Comparison of ENCODE assay signal across 13 cellular contexts in genomic region chr9:723308-723707, GRCh38.
DNase-seq lines count a peak whose midpoint lies in the region; ATAC-seq and TF ChIP-seq lines count a peak whose summit lies in the region.
"Had no signal": no experiment of that assay in that cellular context is flagged by ENCODE, and none has a peak within 500 bp of the region (broad histone marks: within the 10 kb centered on the region; RNA-seq: fewer than 3 reads in every experiment).

No MANE protein-coding gene starts in this region.

- peak overlapping the region; percentile 41 for H3K27ac ChIP-seq in left ventricle myocardium inferior (replicated peaks)
- H3K27ac ChIP-seq in H9 (ENCODE audit: insufficient read length, low read depth, low read length): no peak overlapping the region
- peak overlapping the region; percentile 91 to 95 for H3K27ac ChIP-seq in thoracic aorta
- H3K27ac ChIP-seq: 22Rv1 had no signal

- WGBS in H9 (ENCODE audit: extremely low coverage, insufficient read length, low lambda C conversion rate): no CpG with 5 or more reads among the region's 3 CpGs

- H2AK5ac ChIP-seq in H9 (ENCODE audit: insufficient read length, low read length): no peak overlapping the region

- H2AFZ ChIP-seq in H9 (ENCODE audit: low read length): no peak overlapping the region

- no peak overlapping the region for H2BK12ac ChIP-seq in H9 (ENCODE audit: insufficient read length, low read depth, low read length)

- DNase-seq in left ventricle myocardium inferior: no peak
- no peak for DNase-seq in Right ventricle myocardium inferior (ENCODE audit: missing footprints)
- DNase-seq in H9: no peak
- no peak for DNase-seq in mesothelial cell of epicardium (ENCODE audit: low spot score in 2 of 2, unreplicated experiment in 2 of 2)
- DNase-seq in thoracic aorta (ENCODE audit: low spot score): no peak
- no peak for DNase-seq in NCI-H2107 treated with DMSO at 0.1 percent for 48 hours (lab: John Stamatoyannopoulos, UW; ENCODE audit: unreplicated experiment)
- DNase-seq in stimulated activated CD8-positive, alpha-beta memory T cell treated with anti-CD3 and anti-CD28 coated beads, Interleukin-4, amount 100 ng/mL, for 48 hours: no peak
- DNase-seq: CD8-positive, alpha-beta memory T cell; DMS53; GF-D8; HCEC 1CT had no signal

- H3K27me3 ChIP-seq in left ventricle myocardium inferior (ENCODE audit: low read depth) (no peaks in the 10 kb centered on the region), H9 (ENCODE audit: insufficient read depth, low read length) (no peaks in the 10 kb centered on the region), thoracic aorta (replicated peaks; ENCODE audit: insufficient read depth) (no peaks in the 10 kb centered on the region)

- H3K9ac ChIP-seq in H9 (ENCODE audit: extremely low read depth, insufficient read length, low read length): no peak overlapping the region

- intact Hi-C loops in left ventricle myocardium inferior (cut with micrococcal nuclease): no loop called here
- intact Hi-C loops in Right ventricle myocardium inferior (cut with DNase I): no loop called here

- H3K79me1 ChIP-seq in H9 (ENCODE audit: insufficient read depth, low read depth, low read length, poor library complexity, severe bottlenecking): no peaks in the 10 kb centered on the region

- no peak overlapping the region for H2BK120ac ChIP-seq in H9 (ENCODE audit: low read depth, low read length, poor library complexity, severe bottlenecking)

- H3K4me1 Mint-ChIP-seq in H9: peaks cover 40 to 52% of the 10 kb centered on the region in 2 experiments
- H3K4me1 Mint-ChIP-seq in mesothelial cell of epicardium: peaks cover 66% of the 10 kb centered on the region
- H3K4me1 Mint-ChIP-seq: CD8-positive, alpha-beta memory T cell had no signal

- H3K9me3 ChIP-seq in left ventricle myocardium inferior (replicated peaks) (no peaks in the 10 kb centered on the region), H9 (ENCODE audit: control insufficient read depth, low read depth, low read length) (no peaks in the 10 kb centered on the region), thoracic aorta (no peaks in the 10 kb centered on the region)

- no peak overlapping the region for H3K4ac ChIP-seq in H9 (ENCODE audit: low read depth, low read length)

- H4K20me1 ChIP-seq in H9 (ENCODE audit: control insufficient read depth, insufficient read depth, insufficient read length): no peaks in the 10 kb centered on the region

- no peaks in the 10 kb centered on the region for H3K27me3 Mint-ChIP-seq in H9 (ENCODE audit: low read depth)
- no peaks in the 10 kb centered on the region for H3K27me3 Mint-ChIP-seq in mesothelial cell of epicardium (ENCODE audit: low read depth)

- H3K9me3 Mint-ChIP-seq in H9: no peaks in the 10 kb centered on the region
- H3K9me3 Mint-ChIP-seq in mesothelial cell of epicardium: no peaks in the 10 kb centered on the region
- H3K9me3 Mint-ChIP-seq: CD8-positive, alpha-beta memory T cell had no signal

- no peak overlapping the region for H3K4me2 ChIP-seq in H9 (ENCODE audit: insufficient read depth, insufficient read length, low read length)

- H4K5ac ChIP-seq in H9 (ENCODE audit: insufficient read length, low read depth, low read length): no peak overlapping the region

- H3K4me1 ChIP-seq in left ventricle myocardium inferior (peaks cover 87% of the 10 kb centered on the region), H9 (ENCODE audit: insufficient read depth, low read length) (peaks cover 4% of the 10 kb centered on the region; the same call in 1 of the 2 replicates), thoracic aorta (ENCODE audit: control insufficient read depth in 1 of 2, low read depth in 2 of 2) (peaks cover 19 to 100% of the 10 kb centered on the region in 2 donors)

- no peak overlapping the region for H3K56ac ChIP-seq in H9 (ENCODE audit: insufficient read length, low read depth, low read length)

- H3K23me2 ChIP-seq in H9 (ENCODE audit: insufficient read length, low read depth, low read length, poor library complexity, severe bottlenecking): no peaks in the 10 kb centered on the region

- H3K27ac Mint-ChIP-seq in H9 (peak overlapping the region in 2 of 3 experiments; percentile 25 to 70; a peak in 2 of 7 replicates), mesothelial cell of epicardium (peak overlapping the region; percentile 45)
- H3K27ac Mint-ChIP-seq: CD8-positive, alpha-beta memory T cell had no signal

- H2BK20ac ChIP-seq in H9 (ENCODE audit: low read depth, low read length, poor library complexity, severe bottlenecking): no peak overlapping the region

- H3K36me3 Mint-ChIP-seq in H9 (ENCODE audit: insufficient read depth in 1 of 3, low read depth in 3 of 3) (no peaks in the 10 kb centered on the region), mesothelial cell of epicardium (no peaks in the 10 kb centered on the region)
- H3K36me3 Mint-ChIP-seq: CD8-positive, alpha-beta memory T cell had no signal

- no peak overlapping the region for H3K18ac ChIP-seq in H9 (ENCODE audit: insufficient read length, low read depth, low read length)

- H3K36me3 ChIP-seq in left ventricle myocardium inferior: peaks cover 18% of the 10 kb centered on the region
- peaks cover 2% of the 10 kb centered on the region for H3K36me3 ChIP-seq in thoracic aorta

- ATAC-seq in Right ventricle myocardium inferior (no peak), thoracic aorta (ENCODE audit: insufficient number of reproducible peaks, low FRiP score, low read depth) (no peak), GM21515 (IDR thresholded peaks at IDR 0.05; ENCODE audit: unreplicated experiment) (no peak)

- H4K8ac ChIP-seq in H9 (replicated peaks; ENCODE audit: insufficient read length, low read depth, low read length): no peak overlapping the region

- H3K4me3 ChIP-seq in left ventricle myocardium inferior: no peak overlapping the region
- no peak overlapping the region for H3K4me3 ChIP-seq in thoracic aorta

- H3K23ac ChIP-seq in H9 (ENCODE audit: insufficient read length, low read depth, low read length): no peak overlapping the region

- no peak overlapping the region for H2BK15ac ChIP-seq in H9 (ENCODE audit: low read depth, low read length)

- no peak overlapping the region for H3K14ac ChIP-seq in H9 (ENCODE audit: insufficient read depth, low read length)

- H4K91ac ChIP-seq in H9 (ENCODE audit: insufficient read length, low read depth, low read length): no peak overlapping the region

- TF ChIP-seq CTCF in left ventricle myocardium inferior (IDR thresholded peaks at IDR 0.05; ENCODE audit: borderline replicate concordance) (no peak), H9 (conservative IDR thresholded peaks at IDR 0.05) (no peak), mesothelial cell of epicardium (IDR thresholded peaks at IDR 0.05; ENCODE audit: unreplicated experiment) (no peak), thoracic aorta (IDR thresholded peaks at IDR 0.05) (no peak)

- H3K79me2 ChIP-seq in H9 (ENCODE audit: insufficient read depth, low read length): no peaks in the 10 kb centered on the region; the same call in 1 of the 2 replicates

- H2BK5ac ChIP-seq in H9 (ENCODE audit: insufficient read length, low read length): no peak overlapping the region

- H3K4me3 Mint-ChIP-seq in H9 (no peak overlapping the region), mesothelial cell of epicardium (no peak overlapping the region)
- H3K4me3 Mint-ChIP-seq: CD8-positive, alpha-beta memory T cell had no signal

- H3T11ph ChIP-seq in H9 (ENCODE audit: low read length): no peak overlapping the region
